In genomic region chr11:4187055-4187988, GRCh38 we compare ENCODE assay signal across 8 cellular contexts.
DNase-seq lines count a peak whose midpoint lies in the region; ATAC-seq and TF ChIP-seq lines count a peak whose summit lies in the region.

No MANE protein-coding gene starts in this region.

- peaks cover 0 to 6% (median 3%) of the 10 kb centered on the region in 3 donors for H3K4me1 Mint-ChIP-seq in T-cell

- 0 to 1% methylated on average over 6 to 38 of the region's 83 CpGs for WGBS in upper lobe of left lung, 2 donors

- ATAC-seq in HG02642 (IDR thresholded peaks at IDR 0.05; ENCODE audit: poor library complexity, unreplicated experiment) = peak; percentile 92
- ATAC-seq in T-cell (replicated peaks in 1 of 4) = peak; percentile 89 to 95 (median 94)
- ATAC-seq in upper lobe of left lung (ENCODE audit: low FRiP score in 2 of 2) = peak; percentile 85 to 99

- H3K27ac ChIP-seq in left ventricle myocardium inferior (replicated peaks) (peak overlapping the region; percentile 50), upper lobe of left lung (peak overlapping the region in 3 of 4 donors; percentile 26 to 80 (median 55))

- no peak overlapping the region for H3K27ac Mint-ChIP-seq in T-cell

- TF ChIP-seq EP300 in upper lobe of left lung (IDR thresholded peaks at IDR 0.05) = no peak

- H3K9me3 Mint-ChIP-seq in T-cell = no peaks in the 10 kb centered on the region

- H3K4me3 ChIP-seq in left ventricle myocardium inferior (peak overlapping the region; percentile 77), upper lobe of left lung (peak overlapping the region; percentile 40 to 73 (median 67))

- POLR2A ChIA-PET in T-cell (lab: Charles Lee) = interaction anchor here in 1 of 2 donors (0.8 kb wide), 1 partner anchor 450 kb away, joined by 3 read pairs; the partner anchor contains the start of gene OR51D1

- H3K9me3 ChIP-seq in left ventricle myocardium inferior (replicated peaks) = no peaks in the 10 kb centered on the region
- H3K9me3 ChIP-seq in upper lobe of left lung = no peaks in the 10 kb centered on the region

- CTCF ChIA-PET in T-cell (lab: Charles Lee) = interaction anchor here (0.6 to 3.3 kb wide), 18 partner anchors 16 to 1194 kb away, joined by 3 to 49 read pairs (median 4); partner anchors contain the start of gene TRIM21 (in 1 of the 2)

- H3K4me1 ChIP-seq in left ventricle myocardium inferior (peaks cover 26% of the 10 kb centered on the region), upper lobe of left lung (peaks cover 4 to 16% (median 9%) of the 10 kb centered on the region in 4 donors)

- DNase-seq in NCI-H1092 (lab: John Stamatoyannopoulos, UW) (peak; percentile 80), T-cell (peak; percentile 44 to 85 (median 74)), amniotic epithelial cell (ENCODE audit: low read depth) (peak; percentile 65), left ventricle myocardium inferior (peak; percentile 93), posterior vena cava (ENCODE audit: low spot score) (peak; percentile 97), upper lobe of left lung (peak; percentile 91 to 99)

- H3K27me3 Mint-ChIP-seq in T-cell = peaks cover 0 to 14% of the 10 kb centered on the region in 2 donors

- no peak for TF ChIP-seq POLR2A in upper lobe of left lung (IDR thresholded peaks at IDR 0.05)

- H3K36me3 ChIP-seq in left ventricle myocardium inferior (no peaks in the 10 kb centered on the region), upper lobe of left lung (no peaks in the 10 kb centered on the region)

- TF ChIP-seq CTCF in GM12873 (IDR thresholded peaks at IDR 0.05; ENCODE audit: insufficient read depth, low read depth, low read length, missing control alignments) (peak; percentile 81), left ventricle myocardium inferior (IDR thresholded peaks at IDR 0.05; ENCODE audit: borderline replicate concordance) (peak; percentile 95), upper lobe of left lung (IDR thresholded peaks at IDR 0.05) (peak; percentile 94 to 99 (median 98))

- no peaks in the 10 kb centered on the region for H3K27me3 ChIP-seq in left ventricle myocardium inferior (ENCODE audit: low read depth)
- H3K27me3 ChIP-seq in upper lobe of left lung = no peaks in the 10 kb centered on the region

- intact Hi-C loops in left ventricle myocardium inferior (cut with micrococcal nuclease) (loop anchor here (5.0 to 10.0 kb wide), 2 partner anchors 305 to 357 kb away; partner anchors contain the start of gene OR52M1), posterior vena cava (cut with DNase I) (loop anchor here (2.0 to 5.0 kb wide), 2 partner anchors 301 to 305 kb away; no protein-coding TSS in a partner anchor)

- peak overlapping the region; percentile 70 to 79 (median 70) for H3K4me3 Mint-ChIP-seq in T-cell

- no peaks in the 10 kb centered on the region for H3K36me3 Mint-ChIP-seq in T-cell

Comparison
In these comparisons a context has a peak if more than half of its experiments do, and no peak if none do; other contexts are left out.
1. Peak in every context shown above with its lines: DNase-seq, ATAC-seq, H3K4me3 ChIP-seq and H3K27ac ChIP-seq.